ENCODE assay signal across 10 cellular contexts in the genomic region with DNA sequence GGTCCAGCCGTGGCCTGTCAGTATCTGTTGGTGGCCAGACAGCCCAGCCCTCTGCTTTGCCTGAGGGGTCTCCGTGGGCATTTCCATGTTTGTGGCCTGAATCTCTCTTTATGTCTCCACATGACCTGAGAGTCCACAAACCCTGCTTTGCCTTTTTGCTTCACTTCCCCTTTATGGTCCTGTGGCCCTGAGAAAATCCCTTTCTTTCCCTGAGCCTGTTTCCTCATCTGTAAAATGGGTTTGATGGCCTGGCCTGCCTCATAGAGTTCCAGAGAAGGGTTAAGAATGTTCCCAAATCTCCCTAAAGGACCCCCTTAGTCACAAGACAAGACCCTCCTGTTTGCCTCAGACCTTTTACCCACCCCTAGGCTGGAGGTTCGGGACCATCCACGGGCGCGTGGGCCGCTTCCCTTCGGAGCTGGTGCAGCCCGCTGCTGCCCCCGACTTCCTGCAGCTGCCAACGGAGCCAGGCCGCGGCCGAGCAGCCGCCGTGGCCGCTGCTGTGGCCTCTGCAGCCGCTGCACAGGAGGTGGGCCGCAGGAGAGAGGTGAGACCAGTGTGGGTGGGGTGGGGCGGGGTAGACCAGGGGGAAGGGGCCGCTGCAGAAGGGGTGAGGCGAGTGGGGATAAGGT. TPM values are rescaled to one million over a fixed set of nuclear protein-coding genes. Genes with fewer than 3 reads are reported as not detected.
DNase-seq lines count a peak whose midpoint lies in the region; TF ChIP-seq lines count a peak whose summit lies in the region.
"Had no signal": no experiment of that assay in that cellular context is flagged by ENCODE, and none has a peak within 500 bp of the region (broad histone marks: within the 10 kb centered on the region; RNA-seq: fewer than 3 reads in every experiment).

No MANE protein-coding gene starts in this region.

- H3K4me1 ChIP-seq in spleen (peaks cover 9 to 53% (median 34%) of the 10 kb centered on the region in 6 donors), HAP-1 (no peaks in the 10 kb centered on the region)

- H3K4me3 ChIP-seq in spleen (peak overlapping the region in 1 of 8 donors; percentile 77), HAP-1 (no peak overlapping the region)

- TF ChIP-seq POLR2A in spleen (IDR thresholded peaks at IDR 0.05) = no peak

- 60 to 78% (median 70%) methylated on average over 17 to 22 of the region's 22 CpGs for WGBS in spleen, 5 donors

- peaks cover 8% of the 10 kb centered on the region for H3K27me3 Mint-ChIP-seq in endothelial cell (ENCODE audit: unreplicated experiment)

- TF ChIP-seq CTCF in endothelial cell (IDR thresholded peaks at IDR 0.05; ENCODE audit: unreplicated experiment) = no peak
- no peak for TF ChIP-seq CTCF in spleen (IDR thresholded peaks at IDR 0.05 in 8 of 11, conservative IDR thresholded peaks at IDR 0.05 in 3 of 11)

- peak overlapping the region; percentile 80 for H3K4me3 Mint-ChIP-seq in endothelial cell (ENCODE audit: unreplicated experiment)

- H3K9me3 ChIP-seq in spleen (no peaks in the 10 kb centered on the region), HAP-1 (no peaks in the 10 kb centered on the region)
- H3K9me3 ChIP-seq: SJCRH30, suprapubic skin had no signal

- no peaks in the 10 kb centered on the region for H3K36me3 ChIP-seq in spleen
- H3K36me3 ChIP-seq in HAP-1 (replicated peaks) = no peaks in the 10 kb centered on the region
- H3K36me3 ChIP-seq: SJCRH30, suprapubic skin had no signal

- DNase-seq in SIG-M5 treated with dmso at 0.1 percent for 504 hours (lab: John Stamatoyannopoulos, UW; ENCODE audit: unreplicated experiment) = peak; percentile 14
- no peak for DNase-seq in SIG-M5 (lab: John Stamatoyannopoulos, UW)
- peak; percentile 10 for DNase-seq in NOMO-1 treated with DMSO at 0.1 percent for 48 hours (lab: John Stamatoyannopoulos, UW; ENCODE audit: unreplicated experiment)
- DNase-seq in endothelial cell (ENCODE audit: low spot score) = no peak
- DNase-seq in spleen = no peak
- no peak for DNase-seq in NCI-H2107 treated with DMSO at 0.1 percent for 48 hours (lab: John Stamatoyannopoulos, UW; ENCODE audit: unreplicated experiment)
- DNase-seq in NCI-H146 (lab: John Stamatoyannopoulos, UW) = no peak
- DNase-seq in HAP-1 (ENCODE audit: low spot score in 2 of 2) = no peak

- no peak overlapping the region for H3K27ac Mint-ChIP-seq in endothelial cell (ENCODE audit: unreplicated experiment)

- in situ Hi-C loops in HAP-1 (cut with MboI; ENCODE audit: low sequenced_read_pairs) = no loop called here

- peaks cover 7% of the 10 kb centered on the region for H3K36me3 Mint-ChIP-seq in endothelial cell (ENCODE audit: low read depth, unreplicated experiment)

- H3K27me3 ChIP-seq in spleen (replicated peaks in 1 of 7) (no peaks in the 10 kb centered on the region), HAP-1 (ENCODE audit: low read depth) (no peaks in the 10 kb centered on the region)
- H3K27me3 ChIP-seq: SJCRH30, suprapubic skin had no signal

- H3K9me3 Mint-ChIP-seq in endothelial cell (ENCODE audit: unreplicated experiment) = no peaks in the 10 kb centered on the region

- intact Hi-C loops in spleen (cut with DNase I; ENCODE audit: low total_unique reads) = no loop called here

- peak overlapping the region in 6 of 8 donors; percentile 65 to 88 (median 81) for H3K27ac ChIP-seq in spleen
- H3K27ac ChIP-seq: SJCRH30, suprapubic skin had no signal

- peaks cover 23% of the 10 kb centered on the region for H3K4me1 Mint-ChIP-seq in endothelial cell (ENCODE audit: unreplicated experiment)

RNA-seq across cellular contexts. Expression of gene ALKBH5, which starts 26.2 kb away (rescaled TPM):
- 55.3 TPM for total RNA-seq in endothelial cell (ENCODE audit: unreplicated experiment)
- 100 to 1,000 TPM in 3 of 7 donors, 10 to 100 TPM in 4; 73.7 to 120 (median 94.9) TPM for total RNA-seq in spleen
- polyA plus RNA-seq in spleen = 10 to 100 TPM; 27.1 to 51.5 (median 36.6) TPM

RNA-seq across cellular contexts. Expression of gene MYO15A, which starts 48.9 kb away (rescaled TPM):
- total RNA-seq in endothelial cell (ENCODE audit: unreplicated experiment) = 1.6 TPM
- total RNA-seq in spleen = 1 to 10 TPM in 2 of 7 donors, under 1 TPM in 5; 0.26 to 1.9 (median 0.92) TPM
- polyA plus RNA-seq in spleen = 1 to 10 TPM in 1 of 3 donors, under 1 TPM in 2; 0.61 to 1.8 (median 0.74) TPM

Comparison
In these comparisons a context has a peak if more than half of its experiments do, and no peak if none do; other contexts are left out.
1. DNase-seq: peak in SIG-M5 treated with dmso at 0.1 percent for 504 hours (single experiment) and NOMO-1 treated with DMSO at 0.1 percent for 48 hours (single experiment); none in SIG-M5 (single experiment), endothelial cell (single experiment), spleen (single experiment), NCI-H2107 treated with DMSO at 0.1 percent for 48 hours (single experiment), NCI-H146 (single experiment) and HAP-1 (0 of 2).